ENCODE assay signal across 8 cellular contexts in genomic region chr12:64625243-64626077, GRCh38. TPM values are rescaled to one million over a fixed set of nuclear protein-coding genes. Genes with fewer than 3 reads are reported as not detected.
DNase-seq lines count a peak whose midpoint lies in the region; ATAC-seq and TF ChIP-seq lines count a peak whose summit lies in the region.

No MANE protein-coding gene starts in this region.

- H3K36me3 ChIP-seq in HUES64 (ENCODE audit: insufficient read depth, low read length) = no peaks in the 10 kb centered on the region
- no peaks in the 10 kb centered on the region for H3K36me3 ChIP-seq in mucosa of stomach (ENCODE audit: control insufficient read depth, insufficient read depth, low read length)
- H3K36me3 ChIP-seq in upper lobe of left lung = no peaks in the 10 kb centered on the region

- TF ChIP-seq CTCF in upper lobe of left lung (IDR thresholded peaks at IDR 0.05) = no peak

- H3K9ac ChIP-seq in HUES64 (ENCODE audit: low read depth, low read length) (peak overlapping the region; percentile 47; the same call in 1 of the 2 replicates), mucosa of stomach (ENCODE audit: low read length) (peak overlapping the region; percentile 32)

- DNase-seq in EL (peak; percentile 91), epithelial cell of prostate (ENCODE audit: low read depth, low spot score) (peak; percentile 86), upper lobe of left lung (peak in 1 of 2 donors; percentile 66), NCI-H69 (lab: John Stamatoyannopoulos, UW) (no peak)
- DNase-seq in activated CD4-positive, CD25-positive, alpha-beta regulatory T cell treated with anti-CD3 and anti-CD28 coated beads, Interleukin-2, amount 50 U/mL, for 72 hours = peak; percentile 32

- H3K27ac ChIP-seq in HUES64 (ENCODE audit: low read depth, low read length) (peak overlapping the region; percentile 62), epithelial cell of prostate (peak overlapping the region; percentile 90), upper lobe of left lung (peak overlapping the region; percentile 82 to 91 (median 84))

- TF ChIP-seq EP300 in upper lobe of left lung (IDR thresholded peaks at IDR 0.05) = peak in 1 of 4 donors; percentile 25

- ATAC-seq in GM21526 (IDR thresholded peaks at IDR 0.05; ENCODE audit: low FRiP score, unreplicated experiment) = peak; percentile 48
- peak; percentile 84 to 87 for ATAC-seq in upper lobe of left lung (ENCODE audit: low FRiP score in 2 of 2)

- H3K9me3 ChIP-seq in HUES64 (ENCODE audit: insufficient read depth, low read depth, low read length) (no peaks in the 10 kb centered on the region), mucosa of stomach (ENCODE audit: control insufficient read depth, low read length) (no peaks in the 10 kb centered on the region), upper lobe of left lung (no peaks in the 10 kb centered on the region)

- H3K4me3 ChIP-seq in HUES64 (ENCODE audit: low read length) = no peak overlapping the region
- no peak overlapping the region for H3K4me3 ChIP-seq in mucosa of stomach (ENCODE audit: low read length)
- H3K4me3 ChIP-seq in upper lobe of left lung = peak overlapping the region in 3 of 4 donors; percentile 23 to 38 (median 33)

- peaks cover 26% of the 10 kb centered on the region for H3K4me1 ChIP-seq in HUES64 (ENCODE audit: insufficient read depth, low read length)
- peaks cover 22% of the 10 kb centered on the region for H3K4me1 ChIP-seq in mucosa of stomach (ENCODE audit: control insufficient read depth, insufficient read depth, low read length)
- peaks cover 43 to 63% (median 48%) of the 10 kb centered on the region in 4 donors for H3K4me1 ChIP-seq in upper lobe of left lung

- WGBS in HUES64 = 73% methylated on average over 14 of the region's 15 CpGs
- 7 to 12% methylated on average over 12 to 15 of the region's 15 CpGs for WGBS in upper lobe of left lung, 2 donors

- TF ChIP-seq POLR2A in upper lobe of left lung (IDR thresholded peaks at IDR 0.05) = peak in 1 of 4 donors; percentile 42

- H3K27me3 ChIP-seq in HUES64 (ENCODE audit: insufficient read depth, low read length) (no peaks in the 10 kb centered on the region), mucosa of stomach (ENCODE audit: control insufficient read depth, insufficient read depth, low read length) (no peaks in the 10 kb centered on the region), upper lobe of left lung (no peaks in the 10 kb centered on the region)

RNA-seq across cellular contexts. Expression of gene RASSF3, which starts 15.2 kb away (rescaled TPM):
- 26.9 TPM for polyA plus RNA-seq in HUES64 (2013, experiment 1 of 2)
- polyA plus RNA-seq in HUES64 (2013, experiment 2 of 2) = 27.2 TPM
- 100 to 1,000 TPM in 1 of 6 donors, 10 to 100 TPM in 5; 25.0 to 104 (median 46.0) TPM for total RNA-seq in upper lobe of left lung

Comparison
In these comparisons a context has a peak if more than half of its experiments do, and no peak if none do; other contexts are left out.
1. H3K4me3 ChIP-seq: peak in upper lobe of left lung (3 of 4); none in HUES64 (single experiment) and mucosa of stomach (single experiment).
2. Peak in every context shown above with its lines, with median percentiles within 50 percentile points of each other: H3K27ac ChIP-seq.